In the genomic region with DNA sequence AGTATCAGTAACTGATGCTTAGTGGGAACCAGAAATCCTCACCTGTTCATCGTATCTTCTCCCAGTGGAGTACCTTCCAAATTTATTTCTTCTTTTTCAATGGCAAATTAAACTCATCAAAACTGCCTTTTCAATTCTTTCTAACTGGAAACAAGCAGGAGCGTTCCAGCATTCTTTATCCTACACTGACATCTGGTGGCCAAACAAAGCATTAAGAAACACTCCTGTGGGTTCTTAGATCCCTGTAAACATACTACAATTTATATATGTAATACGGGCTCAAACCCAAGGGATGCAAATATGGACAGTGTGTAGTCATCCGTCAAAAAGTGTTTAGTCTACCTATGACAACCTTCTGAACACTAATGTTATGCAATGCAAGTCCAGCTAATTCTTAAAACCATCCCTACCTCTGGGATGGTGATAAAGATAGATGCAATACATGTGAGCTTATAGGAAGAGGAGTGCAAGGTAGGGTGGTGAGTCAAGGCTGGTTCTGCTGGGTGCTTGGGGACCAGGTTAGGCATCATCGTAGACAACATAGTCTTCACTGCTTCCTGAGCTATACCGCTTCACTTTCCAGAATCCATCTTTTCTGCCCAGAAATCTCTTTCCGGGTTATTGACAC, we compare ENCODE assay signal across 8 cellular contexts.
DNase-seq lines count a peak whose midpoint lies in the region; ATAC-seq and TF ChIP-seq lines count a peak whose summit lies in the region.

No MANE protein-coding gene starts in this region.

- no peaks in the 10 kb centered on the region for H3F3A ChIP-seq in SK-N-SH (replicated peaks; ENCODE audit: insufficient read depth)

- H4K20me1 ChIP-seq in SK-N-SH (ENCODE audit: insufficient read depth), result no peaks in the 10 kb centered on the region
- H4K20me1 ChIP-seq in fibroblast of lung (ENCODE audit: control insufficient read depth, extremely low read depth, insufficient read depth, low read length), result no peaks in the 10 kb centered on the region

- POLR2A ChIA-PET in SK-N-SH (lab: Yijun Ruan, JAX), result interaction anchor here (0.5 kb wide), 1 partner anchor 14 kb away, joined by 3 read pairs; no protein-coding TSS in a partner anchor

- H2AFZ ChIP-seq in SK-N-SH (ENCODE audit: low read depth), result no peak overlapping the region
- no peak overlapping the region for H2AFZ ChIP-seq in fibroblast of lung (ENCODE audit: low read length)

- TF ChIP-seq CTCF in LNCaP clone FGC (IDR thresholded peaks at IDR 0.05; ENCODE audit: control insufficient read depth, extremely low read depth, insufficient read depth) (peak; percentile 50), SK-N-SH (IDR thresholded peaks at IDR 0.05) (peak; percentile 79), fibroblast of lung (conservative IDR thresholded peaks at IDR 0.05 in 1 of 2, IDR thresholded peaks at IDR 0.05 in 1 of 2; ENCODE audit: low read depth in 1 of 2, low read length in 2 of 2) (peak; percentile 62 to 75), prostate gland (IDR thresholded peaks at IDR 0.05) (peak in 3 of 4 experiments; percentile 56 to 72 (median 62))

- H3K9me3 ChIP-seq in SK-N-SH (no peaks in the 10 kb centered on the region), fibroblast of lung (ENCODE audit: control insufficient read depth, insufficient read depth, low read depth, low read length) (no peaks in the 10 kb centered on the region), prostate gland (no peaks in the 10 kb centered on the region)

- H3K4me2 ChIP-seq in SK-N-SH (no peak overlapping the region), fibroblast of lung (ENCODE audit: extremely low read depth, insufficient read depth, low read length) (no peak overlapping the region)

- no peak overlapping the region for H3K9ac ChIP-seq in SK-N-SH
- no peak overlapping the region for H3K9ac ChIP-seq in fibroblast of lung (ENCODE audit: insufficient read depth, low read length)

- H3K4me3 ChIP-seq in LNCaP clone FGC (ENCODE audit: low read depth, low read length), result no peak overlapping the region
- H3K4me3 ChIP-seq in SK-N-SH (ENCODE audit: low read depth in 2 of 2, low read length in 1 of 2), result no peak overlapping the region; a peak in 1 of 4 replicates
- no peak overlapping the region for H3K4me3 ChIP-seq in fibroblast of lung (replicated peaks in 1 of 4; ENCODE audit: control extremely low read depth in 1 of 4, insufficient read depth in 1 of 4, low read depth in 3 of 4, low read length in 4 of 4)
- no peak overlapping the region for H3K4me3 ChIP-seq in prostate gland

- no peaks in the 10 kb centered on the region for H3K9me2 ChIP-seq in SK-N-SH

- no peaks in the 10 kb centered on the region for H3K9me3 Mint-ChIP-seq in activated T-cell treated with anti-CD3 and anti-CD28 coated beads, Interleukin-2, amount 50 U/mL, for 4 hours

- 20% methylated on average over 7 of the region's 7 CpGs for WGBS in SK-N-SH (ENCODE audit: low lambda C conversion rate)
- 38% methylated on average over 7 of the region's 7 CpGs for WGBS in prostate gland

- no peaks in the 10 kb centered on the region for H3K79me2 ChIP-seq in SK-N-SH (ENCODE audit: insufficient read depth)
- H3K79me2 ChIP-seq in fibroblast of lung (ENCODE audit: control insufficient read depth, insufficient read depth, low read length), result no peaks in the 10 kb centered on the region

- H3K27me3 ChIP-seq in SK-N-SH (ENCODE audit: insufficient read depth) (no peaks in the 10 kb centered on the region), fibroblast of lung (ENCODE audit: control insufficient read depth, insufficient read depth, low read length) (no peaks in the 10 kb centered on the region), prostate gland (replicated peaks; ENCODE audit: insufficient read depth) (no peaks in the 10 kb centered on the region)

- H3K36me3 ChIP-seq in SK-N-SH (replicated peaks in 1 of 2; ENCODE audit: control insufficient read depth in 1 of 2, insufficient read depth in 2 of 2, low read length in 1 of 2) (no peaks in the 10 kb centered on the region), fibroblast of lung (ENCODE audit: control insufficient read depth, insufficient read depth, low read length) (no peaks in the 10 kb centered on the region), prostate gland (no peaks in the 10 kb centered on the region)

- intact Hi-C loops in prostate gland (cut with DNase I), result no loop called here

- no peak for TF ChIP-seq POLR2A in prostate gland (IDR thresholded peaks at IDR 0.05)

- H3K27ac ChIP-seq in SK-N-SH (ENCODE audit: low read depth in 2 of 2, low read length in 1 of 2), result no peak overlapping the region
- H3K27ac ChIP-seq in fibroblast of lung (ENCODE audit: insufficient read depth, low read length), result no peak overlapping the region
- no peak overlapping the region for H3K27ac ChIP-seq in prostate gland

- H3K4me1 ChIP-seq in SK-N-SH (ENCODE audit: control insufficient read depth in 1 of 2, insufficient read depth in 2 of 2, low read depth in 1 of 2, low read length in 1 of 2), result no peaks in the 10 kb centered on the region; a peak in 1 of 4 replicates
- H3K4me1 ChIP-seq in fibroblast of lung (ENCODE audit: control insufficient read depth, extremely low read depth, insufficient read depth, low read length), result no peaks in the 10 kb centered on the region
- no peaks in the 10 kb centered on the region for H3K4me1 ChIP-seq in prostate gland (replicated peaks)

- CTCF ChIA-PET in SK-N-SH (lab: Yijun Ruan, JAX), result interaction anchor here (0.6 to 3.1 kb wide), 19 partner anchors 11 to 848 kb away, joined by 3 to 25 read pairs (median 3); no protein-coding TSS in a partner anchor

- no peaks in the 10 kb centered on the region for H3K27me3 Mint-ChIP-seq in activated T-cell treated with anti-CD3 and anti-CD28 coated beads, Interleukin-2, amount 50 U/mL, for 4 hours (ENCODE audit: low read depth)

- DNase-seq in activated T-cell treated with anti-CD3 and anti-CD28 coated beads for 4 hours (peak; percentile 0), LNCaP clone FGC (ENCODE audit: low read depth) (peak; percentile 44), SK-N-SH (peak; percentile 54), fibroblast of lung (ENCODE audit: low read depth in 2 of 2) (peak; percentile 43 to 72), prostate gland (ENCODE audit: low spot score) (peak; percentile 30)
- DNase-seq in activated T-cell treated with anti-CD3 and anti-CD28 coated beads, Interleukin-2, amount 50 U/mL, for 4 hours, result no peak
- no peak for DNase-seq in activated CD8-positive, alpha-beta memory T cell treated with anti-CD3 and anti-CD28 coated beads, Interleukin-2, amount 50 U/mL, for 48 hours

- H3K4me1 Mint-ChIP-seq in activated T-cell treated with anti-CD3 and anti-CD28 coated beads, Interleukin-2, amount 50 U/mL, for 4 hours (ENCODE audit: low read depth), result no peaks in the 10 kb centered on the region

- no peak for ATAC-seq in activated T-cell treated with anti-CD3 and anti-CD28 coated beads, Interleukin-2, amount 50 U/mL, for 4 hours
- ATAC-seq in GM21423 (IDR thresholded peaks at IDR 0.05; ENCODE audit: unreplicated experiment), result peak; percentile 71

- no peak for TF ChIP-seq EP300 in SK-N-SH (IDR thresholded peaks at IDR 0.05; ENCODE audit: borderline replicate concordance in 1 of 2, low read depth in 1 of 2, low read length in 1 of 2)

- no peaks in the 10 kb centered on the region for H3K36me3 Mint-ChIP-seq in activated T-cell treated with anti-CD3 and anti-CD28 coated beads, Interleukin-2, amount 50 U/mL, for 4 hours (ENCODE audit: insufficient read depth)

- H3K4me3 Mint-ChIP-seq in activated T-cell treated with anti-CD3 and anti-CD28 coated beads, Interleukin-2, amount 50 U/mL, for 4 hours, result no peak overlapping the region

- TF ChIP-seq RAD21 in SK-N-SH (IDR thresholded peaks at IDR 0.05; ENCODE audit: low read length), result peak; percentile 95

TF ChIP-seq in SK-N-SH, 30 proteins besides CTCF, POLR2A, EP300 and RAD21:
- TF ChIP-seq SMC3 (IDR thresholded peaks at IDR 0.05; ENCODE audit: low read depth, low read length) (peak; percentile 70), CHD2 (IDR thresholded peaks at IDR 0.05; ENCODE audit: low read length, partially characterized antibody) (no peak)

Comparison
In these comparisons a context has a peak if more than half of its experiments do, and no peak if none do; other contexts are left out.
1. DNase-seq: peak in activated T-cell treated with anti-CD3 and anti-CD28 coated beads for 4 hours (single experiment), LNCaP clone FGC (single experiment), SK-N-SH (single experiment), fibroblast of lung (2 of 2) and prostate gland (single experiment); none in activated T-cell treated with anti-CD3 and anti-CD28 coated beads, Interleukin-2, amount 50 U/mL, for 4 hours (single experiment) and activated CD8-positive, alpha-beta memory T cell treated with anti-CD3 and anti-CD28 coated beads, Interleukin-2, amount 50 U/mL, for 48 hours (single experiment).
2. Peak in every context shown above with its lines, with median percentiles within 50 percentile points of each other: CTCF ChIP-seq.